ENCODE assay signal across 21 cellular contexts in genomic region chr3:51787576-51787975, GRCh38. TPM values are rescaled to one million over a fixed set of nuclear protein-coding genes. Genes with fewer than 3 reads are reported as not detected.
"Had no signal": no experiment of that assay in that cellular context is flagged by ENCODE, and none has a peak within 500 bp of the region (broad histone marks: within the 10 kb centered on the region; RNA-seq: fewer than 3 reads in every experiment).

No MANE protein-coding gene starts in this region.

RNA-seq across cellular contexts. Expression of gene IQCF6, which starts 8.5 kb away (rescaled TPM):
- total RNA-seq: dermis blood vessel endothelial cell, dorsolateral prefrontal cortex, endothelial cell of umbilical vein, epithelial cell of proximal tubule, esophagus squamous epithelium, gastrocnemius medialis, glomerular endothelial cell, heart right ventricle, kidney epithelial cell, left cardiac atrium, left lung, left ventricle myocardium superior, lower leg skin, lower lobe of right lung, lung microvascular endothelial cell, mesenteric fat pad, mesothelial cell of epicardium, mucosa of descending colon, myocyte had no signal
- polyA plus RNA-seq: endothelial cell of umbilical vein, esophagus, heart right ventricle, keratinocyte had no signal
